15 cellular contexts compared by ENCODE assay signal in genomic region chr12:94535614-94535932, GRCh38.
DNase-seq lines count a peak whose midpoint lies in the region; ATAC-seq, FAIRE-seq and TF ChIP-seq lines count a peak whose summit lies in the region.
"Had no signal": no experiment of that assay in that cellular context is flagged by ENCODE, and none has a peak within 500 bp of the region (broad histone marks: within the 10 kb centered on the region; RNA-seq: fewer than 3 reads in every experiment).

No MANE protein-coding gene starts in this region.

- no peaks in the 10 kb centered on the region for H3K9me3 Mint-ChIP-seq in stimulated activated effector memory CD8-positive, alpha-beta T cell treated with anti-CD3 and anti-CD28 coated beads, Interleukin-12 subunit alpha, Interleukin-12 subunit beta, amount 100 ng/mL, for 72 hours
- H3K9me3 Mint-ChIP-seq in activated CD4-positive, alpha-beta T cell treated with anti-CD3 and anti-CD28 coated beads for 36 hours (ENCODE audit: low read depth) = no peaks in the 10 kb centered on the region
- H3K9me3 Mint-ChIP-seq: activated CD4-positive, alpha-beta memory T cell treated with anti-CD3 and anti-CD28 coated beads for 36 hours; CD8-positive, alpha-beta memory T cell; memory B cell had no signal

- intact Hi-C loops in pancreas (cut with DNase I) = loop anchor here in 1 of 3 donors (5.0 kb wide), 1 partner anchor 398 kb away; no protein-coding TSS in a partner anchor
- intact Hi-C loops in activated CD4-positive, alpha-beta T cell treated with anti-CD3 and anti-CD28 coated beads for 36 hours (cut with DNase I, micrococcal nuclease) = no loop called here

- H3K27me3 Mint-ChIP-seq in activated CD4-positive, alpha-beta T cell treated with anti-CD3 and anti-CD28 coated beads for 36 hours = peaks cover 6% of the 10 kb centered on the region

- no peaks in the 10 kb centered on the region for H3K36me3 Mint-ChIP-seq in stimulated activated effector memory CD8-positive, alpha-beta T cell treated with anti-CD3 and anti-CD28 coated beads, Interleukin-12 subunit alpha, Interleukin-12 subunit beta, amount 100 ng/mL, for 72 hours
- no peaks in the 10 kb centered on the region for H3K36me3 Mint-ChIP-seq in activated CD4-positive, alpha-beta T cell treated with anti-CD3 and anti-CD28 coated beads for 36 hours (ENCODE audit: low read depth)
- H3K36me3 Mint-ChIP-seq: activated CD4-positive, alpha-beta memory T cell treated with anti-CD3 and anti-CD28 coated beads for 36 hours; CD8-positive, alpha-beta memory T cell; memory B cell had no signal

- peaks cover 14% of the 10 kb centered on the region for H3K4me1 Mint-ChIP-seq in stimulated activated effector memory CD8-positive, alpha-beta T cell treated with anti-CD3 and anti-CD28 coated beads, Interleukin-12 subunit alpha, Interleukin-12 subunit beta, amount 100 ng/mL, for 72 hours
- no peaks in the 10 kb centered on the region for H3K4me1 Mint-ChIP-seq in activated CD4-positive, alpha-beta T cell treated with anti-CD3 and anti-CD28 coated beads for 36 hours

- 30 to 36% methylated on average over 7 of the region's 7 CpGs for WGBS in pancreas, 2 donors

- POLR2A ChIA-PET in activated CD4-positive, alpha-beta T cell treated with anti-CD3 and anti-CD28 coated beads for 36 hours (lab: Charles Lee) = no interaction called here

- H3K4me1 ChIP-seq in pancreas = no peaks in the 10 kb centered on the region
- H3K4me1 ChIP-seq: body of pancreas had no signal

- no peaks in the 10 kb centered on the region for H3K36me3 ChIP-seq in pancreas
- H3K36me3 ChIP-seq: HAP-1 had no signal

- H3K9me3 ChIP-seq in pancreas = no peaks in the 10 kb centered on the region
- H3K9me3 ChIP-seq: body of pancreas, HAP-1 had no signal

- H3K4me3 ChIP-seq in pancreas = no peak overlapping the region
- H3K4me3 ChIP-seq: body of pancreas, HAP-1 had no signal

- peak in 3 of 4 donors; percentile 24 to 78 (median 62) for ATAC-seq in pancreas
- no peak for ATAC-seq in stimulated activated effector memory CD8-positive, alpha-beta T cell treated with anti-CD3 and anti-CD28 coated beads, Interleukin-12 subunit alpha, Interleukin-12 subunit beta, amount 100 ng/mL, for 72 hours
- ATAC-seq in activated CD4-positive, alpha-beta T cell treated with anti-CD3 and anti-CD28 coated beads for 36 hours = no peak
- ATAC-seq: body of pancreas had no signal

- H3K4me3 Mint-ChIP-seq in stimulated activated effector memory CD8-positive, alpha-beta T cell treated with anti-CD3 and anti-CD28 coated beads, Interleukin-12 subunit alpha, Interleukin-12 subunit beta, amount 100 ng/mL, for 72 hours = no peak overlapping the region
- no peak overlapping the region for H3K4me3 Mint-ChIP-seq in activated CD4-positive, alpha-beta T cell treated with anti-CD3 and anti-CD28 coated beads for 36 hours
- H3K4me3 Mint-ChIP-seq: activated CD4-positive, alpha-beta memory T cell treated with anti-CD3 and anti-CD28 coated beads for 36 hours; CD8-positive, alpha-beta memory T cell; memory B cell had no signal

- no peak for TF ChIP-seq CTCF in pancreas (IDR thresholded peaks at IDR 0.05)

- no peaks in the 10 kb centered on the region for H3K27me3 ChIP-seq in pancreas
- H3K27me3 ChIP-seq: body of pancreas had no signal

- no peak overlapping the region for H3K27ac Mint-ChIP-seq in stimulated activated effector memory CD8-positive, alpha-beta T cell treated with anti-CD3 and anti-CD28 coated beads, Interleukin-12 subunit alpha, Interleukin-12 subunit beta, amount 100 ng/mL, for 72 hours
- H3K27ac Mint-ChIP-seq in activated CD4-positive, alpha-beta T cell treated with anti-CD3 and anti-CD28 coated beads for 36 hours = no peak overlapping the region
- H3K27ac Mint-ChIP-seq: activated CD4-positive, alpha-beta memory T cell treated with anti-CD3 and anti-CD28 coated beads for 36 hours; CD8-positive, alpha-beta memory T cell; memory B cell had no signal

- CTCF ChIA-PET in activated CD4-positive, alpha-beta T cell treated with anti-CD3 and anti-CD28 coated beads for 36 hours (lab: Charles Lee) = interaction anchor here (0.5 to 2.6 kb wide), 4 partner anchors 26 to 401 kb away, joined by 3 to 13 read pairs (median 3); no protein-coding TSS in a partner anchor

- no peak for FAIRE-seq in pancreas (lab: Jason Lieb, UNC)

- H3K27ac ChIP-seq in pancreas = no peak overlapping the region
- H3K27ac ChIP-seq: body of pancreas had no signal

- DNase-seq in NCI-H1092 (lab: John Stamatoyannopoulos, UW) = peak; percentile 84
- peak; percentile 65 for DNase-seq in NCI-H2107 treated with DMSO at 0.1 percent for 48 hours (lab: John Stamatoyannopoulos, UW; ENCODE audit: unreplicated experiment)
- DNase-seq in SHP77 treated with DMSO at 0.1 percent for 48 hours (lab: John Stamatoyannopoulos, UW) = peak; percentile 71
- no peak for DNase-seq in pancreas
- DNase-seq in stimulated activated effector memory CD8-positive, alpha-beta T cell treated with anti-CD3 and anti-CD28 coated beads, Interleukin-12 subunit alpha, Interleukin-12 subunit beta, amount 100 ng/mL, for 72 hours (ENCODE audit: low spot score in 2 of 2) = no peak
- no peak for DNase-seq in activated CD4-positive, alpha-beta T cell treated with anti-CD3 and anti-CD28 coated beads for 4 hours
- no peak for DNase-seq in activated CD4-positive, alpha-beta T cell treated with anti-CD3 and anti-CD28 coated beads for 36 hours
- DNase-seq: activated CD4-positive, alpha-beta memory T cell treated with anti-CD3 and anti-CD28 coated beads for 36 hours; activated effector memory CD4-positive, alpha-beta T cell treated with Interleukin-2 at 50 U/mL for 16 hours; CD8-positive, alpha-beta memory T cell; MM.1S; T-helper 2 cell had no signal

Comparison
In these comparisons a context has a peak if more than half of its experiments do, and no peak if none do; other contexts are left out.
1. DNase-seq: peak in NCI-H1092 (single experiment), NCI-H2107 treated with DMSO at 0.1 percent for 48 hours (single experiment) and SHP77 treated with DMSO at 0.1 percent for 48 hours (single experiment); none in pancreas (0 of 6), stimulated activated effector memory CD8-positive, alpha-beta T cell treated with anti-CD3 and anti-CD28 coated beads, Interleukin-12 subunit alpha, Interleukin-12 subunit beta, amount 100 ng/mL, for 72 hours (0 of 2), activated CD4-positive, alpha-beta T cell treated with anti-CD3 and anti-CD28 coated beads for 4 hours (0 of 2) and activated CD4-positive, alpha-beta T cell treated with anti-CD3 and anti-CD28 coated beads for 36 hours (single experiment).
2. ATAC-seq: peak in pancreas (3 of 4); none in stimulated activated effector memory CD8-positive, alpha-beta T cell treated with anti-CD3 and anti-CD28 coated beads, Interleukin-12 subunit alpha, Interleukin-12 subunit beta, amount 100 ng/mL, for 72 hours (single experiment) and activated CD4-positive, alpha-beta T cell treated with anti-CD3 and anti-CD28 coated beads for 36 hours (single experiment).